9 cellular contexts compared by ENCODE assay signal in the genomic region with DNA sequence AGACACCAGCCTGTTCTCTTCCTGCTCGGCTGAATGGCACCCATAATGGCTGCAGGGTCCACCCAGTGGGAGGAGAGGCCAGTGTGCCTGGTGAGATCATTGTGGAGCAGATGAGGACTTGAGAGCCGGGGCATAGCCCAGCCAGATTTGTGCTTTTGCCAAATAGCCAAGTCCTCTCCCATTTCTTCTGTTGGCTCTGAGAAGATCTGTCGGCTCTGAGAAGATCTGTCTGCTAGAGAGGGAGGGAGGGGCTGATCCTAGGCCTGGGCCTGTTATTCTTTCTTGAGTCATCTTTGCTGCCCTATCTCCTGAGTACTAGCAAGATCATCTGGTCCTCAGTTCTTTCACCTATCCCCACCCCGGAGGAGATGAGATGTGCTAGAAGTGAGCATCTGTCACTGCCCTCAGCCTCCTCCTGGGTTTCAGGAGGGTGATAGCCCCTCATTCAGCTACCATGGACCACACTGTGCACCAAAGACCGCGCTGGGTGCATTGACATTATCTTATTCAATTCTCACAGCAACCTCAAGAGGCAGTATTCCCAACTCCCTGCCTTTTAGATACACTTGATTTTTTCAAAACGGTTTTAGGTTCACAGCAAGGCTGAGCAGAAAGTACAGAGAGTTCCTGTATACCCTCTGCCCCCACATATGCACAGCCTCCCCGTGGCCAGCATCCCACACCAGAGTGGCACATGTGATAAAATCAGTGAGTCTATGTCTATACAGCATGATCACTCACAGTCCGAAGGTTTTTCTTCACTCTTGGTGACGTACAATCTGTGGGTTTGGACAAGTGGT.
A peak's percentile ranks its signal among the peaks of the same experiment; 100 is the strongest.
DNase-seq lines count a peak whose midpoint lies in the region; ATAC-seq and TF ChIP-seq lines count a peak whose summit lies in the region.
"Had no signal": no experiment of that assay in that cellular context is flagged by ENCODE, and none has a peak within 500 bp of the region (broad histone marks: within the 10 kb centered on the region; RNA-seq: fewer than 3 reads in every experiment).

No MANE protein-coding gene starts in this region.

- H3K4me1 ChIP-seq in adipocyte (ENCODE audit: control insufficient read depth, insufficient read depth, low read length) = peaks cover 9% of the 10 kb centered on the region
- H3K4me1 ChIP-seq in hepatocyte (ENCODE audit: insufficient read depth) = no peaks in the 10 kb centered on the region
- H3K4me1 ChIP-seq in ovary (ENCODE audit: insufficient read depth) = no peaks in the 10 kb centered on the region

- H3K36me3 ChIP-seq in H7 (replicated peaks; ENCODE audit: control insufficient read depth, insufficient read depth, low read length) (no peaks in the 10 kb centered on the region), adipocyte (ENCODE audit: control insufficient read depth, insufficient read depth, low read length, severe bottlenecking) (no peaks in the 10 kb centered on the region), hepatocyte (replicated peaks; ENCODE audit: insufficient read depth, low read depth) (no peaks in the 10 kb centered on the region), ovary (no peaks in the 10 kb centered on the region)

- no peak for TF ChIP-seq POLR2A in ovary (IDR thresholded peaks at IDR 0.05)

- H3K9me3 ChIP-seq in adipocyte (ENCODE audit: control insufficient read depth, low read length) = no peaks in the 10 kb centered on the region
- H3K9me3 ChIP-seq in hepatocyte (ENCODE audit: low read depth) = no peaks in the 10 kb centered on the region
- no peaks in the 10 kb centered on the region for H3K9me3 ChIP-seq in ovary

- no peak overlapping the region for H3K4me2 ChIP-seq in hepatocyte

- no peaks in the 10 kb centered on the region for H3K9me2 ChIP-seq in hepatocyte (replicated peaks; ENCODE audit: insufficient read depth)

- no peaks in the 10 kb centered on the region for H3K79me2 ChIP-seq in hepatocyte

- intact Hi-C loops in ovary (cut with DNase I) = loop anchor here in 3 of 4 donors (5.0 kb wide), 4 partner anchors 501 to 541 kb away; no protein-coding TSS in a partner anchor

- H3K27ac ChIP-seq in hepatocyte (no peak overlapping the region), ovary (no peak overlapping the region)

- peak; percentile 62 for DNase-seq in AG08395 (ENCODE audit: low spot score)
- peak; percentile 49 for DNase-seq in H7
- peak; percentile 23 for DNase-seq in adipocyte (ENCODE audit: low read depth)
- DNase-seq in hepatocyte (ENCODE audit: low spot score) = no peak
- DNase-seq in GM19240 (ENCODE audit: insufficient read length, low spot score) = no peak
- no peak for DNase-seq in activated CD4-positive, alpha-beta T cell treated with anti-CD3 and anti-CD28 coated beads for 4 hours
- DNase-seq in ovary = no peak
- DNase-seq: right cardiac atrium had no signal

- H3K27me3 ChIP-seq in H7 (ENCODE audit: control insufficient read depth, insufficient read depth, low read length) (no peaks in the 10 kb centered on the region), adipocyte (replicated peaks; ENCODE audit: control insufficient read depth, insufficient read depth, low read length) (no peaks in the 10 kb centered on the region), hepatocyte (no peaks in the 10 kb centered on the region), ovary (no peaks in the 10 kb centered on the region)

- H3K4me3 ChIP-seq in H7 (ENCODE audit: insufficient read depth, low read depth, low read length) (no peak overlapping the region), adipocyte (ENCODE audit: low read length) (no peak overlapping the region), hepatocyte (no peak overlapping the region), ovary (no peak overlapping the region)

- no peaks in the 10 kb centered on the region for H4K20me1 ChIP-seq in hepatocyte (ENCODE audit: insufficient read depth, poor library complexity, severe bottlenecking)

- ATAC-seq in GM18858 (IDR thresholded peaks at IDR 0.05; ENCODE audit: unreplicated experiment) = no peak

- 82% methylated on average over 10 of the region's 10 CpGs for WGBS in hepatocyte (ENCODE audit: low lambda C conversion rate, missing lambda C conversion rate)
- 51 to 58% (median 54%) methylated on average over 10 of the region's 10 CpGs for WGBS in ovary, 3 donors

- no peak for TF ChIP-seq EP300 in ovary (IDR thresholded peaks at IDR 0.05)

- H3K9ac ChIP-seq in adipocyte (ENCODE audit: low read length) = no peak overlapping the region

- no peak overlapping the region for H2AFZ ChIP-seq in hepatocyte

- TF ChIP-seq CTCF in hepatocyte (IDR thresholded peaks at IDR 0.05; ENCODE audit: poor library complexity) = peak; percentile 37
- no peak for TF ChIP-seq CTCF in ovary (IDR thresholded peaks at IDR 0.05)

Comparison
In these comparisons a context has a peak if more than half of its experiments do, and no peak if none do; other contexts are left out.
1. DNase-seq: peak in AG08395 (single experiment), H7 (single experiment) and adipocyte (single experiment); none in hepatocyte (single experiment), GM19240 (single experiment), activated CD4-positive, alpha-beta T cell treated with anti-CD3 and anti-CD28 coated beads for 4 hours (0 of 2) and ovary (0 of 5).